22 cellular contexts compared by ENCODE assay signal in genomic region chr17:34156741-34157589, GRCh38.
DNase-seq lines count a peak whose midpoint lies in the region; ATAC-seq, FAIRE-seq and TF ChIP-seq lines count a peak whose summit lies in the region.
"Had no signal": no experiment of that assay in that cellular context is flagged by ENCODE, and none has a peak within 500 bp of the region (broad histone marks: within the 10 kb centered on the region; RNA-seq: fewer than 3 reads in every experiment).

No MANE protein-coding gene starts in this region.

- peak overlapping the region; percentile 73 for H3K4me2 ChIP-seq in astrocyte (ENCODE audit: low read length)

- no peak for TF ChIP-seq CTCF in astrocyte (IDR thresholded peaks at IDR 0.05; ENCODE audit: insufficient read depth, low read depth, low read length)

- H3K9me3 ChIP-seq in astrocyte (ENCODE audit: insufficient read depth, low read depth, low read length) (peaks cover 5% of the 10 kb centered on the region), iPS-18a (ENCODE audit: control insufficient read depth, low read depth, low read length) (no peaks in the 10 kb centered on the region)
- H3K9me3 ChIP-seq: left lung, sigmoid colon had no signal

- peaks cover 23% of the 10 kb centered on the region for H3K27me3 ChIP-seq in astrocyte (ENCODE audit: insufficient read depth, low read length)
- H3K27me3 ChIP-seq in iPS-18a (ENCODE audit: control insufficient read depth, insufficient read depth, low read length): peaks cover 32% of the 10 kb centered on the region

- H3K27ac ChIP-seq in astrocyte (ENCODE audit: low read depth, low read length) (no peak overlapping the region), iPS-18a (ENCODE audit: low read length) (peak overlapping the region; percentile 72)
- H3K27ac ChIP-seq: 22Rv1, left lung, sigmoid colon had no signal

- H2AFZ ChIP-seq in astrocyte (ENCODE audit: low read depth, low read length): peak overlapping the region; percentile 69

- H3K9ac ChIP-seq in astrocyte (ENCODE audit: low read length): no peak overlapping the region
- H3K9ac ChIP-seq in iPS-18a (ENCODE audit: low read length): peak overlapping the region; percentile 70

- peak overlapping the region; percentile 84 for H3K4me3 Mint-ChIP-seq in astrocyte (ENCODE audit: unreplicated experiment)
- H3K4me3 Mint-ChIP-seq: activated CD8-positive, alpha-beta T cell treated with anti-CD3 and anti-CD28 coated beads for 36 hours had no signal

- H4K20me1 ChIP-seq in astrocyte (ENCODE audit: insufficient read depth, low read length): no peaks in the 10 kb centered on the region

- H3K27me3 Mint-ChIP-seq in astrocyte (ENCODE audit: low read depth, unreplicated experiment): peaks cover 80% of the 10 kb centered on the region

- FAIRE-seq in astrocyte (lab: Jason Lieb, UNC): no peak
- FAIRE-seq: frontal cortex, K562 had no signal

- no peaks in the 10 kb centered on the region for H3K79me2 ChIP-seq in astrocyte (ENCODE audit: insufficient read depth, low read length)

- H3K4me1 Mint-ChIP-seq in astrocyte (ENCODE audit: low read depth, unreplicated experiment): peaks cover 11% of the 10 kb centered on the region

- H3K4me3 ChIP-seq in astrocyte (ENCODE audit: insufficient read depth, low read depth, low read length): peak overlapping the region; percentile 23
- H3K4me3 ChIP-seq in iPS-18a (ENCODE audit: low read length): peak overlapping the region; percentile 68
- H3K4me3 ChIP-seq: K562, left lung, sigmoid colon had no signal

- H3K9me3 Mint-ChIP-seq in astrocyte (ENCODE audit: unreplicated experiment): peaks cover 3% of the 10 kb centered on the region
- H3K9me3 Mint-ChIP-seq: activated CD8-positive, alpha-beta T cell treated with anti-CD3 and anti-CD28 coated beads for 36 hours; activated T-helper 2 cell treated with anti-CD3 and anti-CD28 coated beads, Interferon-gamma antibody, Interleukin-2, Interleukin-4, amounts not matched to agents 10 μg/mL and 5 μg/mL and 100 μg/mL, durations not matched to agents 14 hours and 24 hours and 36 hours had no signal

- peaks cover 2% of the 10 kb centered on the region for H3K36me3 Mint-ChIP-seq in astrocyte (ENCODE audit: low read depth, unreplicated experiment)
- H3K36me3 Mint-ChIP-seq: CD4-positive, CD25-positive, alpha-beta regulatory T cell had no signal

- DNase-seq in DMS 273 (lab: John Stamatoyannopoulos, UW; ENCODE audit: unreplicated experiment): peak; percentile 14
- no peak for DNase-seq in DMS 273 treated with DMSO at 0.1 percent for 48 hours (lab: John Stamatoyannopoulos, UW)
- DNase-seq in astrocyte (ENCODE audit: low read depth): no peak
- peak; percentile 79 for DNase-seq in retina
- DNase-seq in NCI-H146 treated with DMSO at 0.1 percent for 48 hours (lab: John Stamatoyannopoulos, UW; ENCODE audit: unreplicated experiment): no peak
- DNase-seq: activated CD8-positive, alpha-beta T cell treated with anti-CD3 and anti-CD28 coated beads for 36 hours; CD4-positive, CD25-positive, alpha-beta regulatory T cell; effector memory CD4-positive, alpha-beta T cell; GDM1; naive thymus-derived CD8-positive, alpha-beta T cell; NCI-H1694 treated with DMSO at 0.1 percent for 48 hours; Right ventricle myocardium superior; sigmoid colon; stimulated activated naive CD4-positive, alpha-beta T cell had no signal

- H3K36me3 ChIP-seq in astrocyte (ENCODE audit: insufficient read depth, low read length): no peaks in the 10 kb centered on the region
- H3K36me3 ChIP-seq in iPS-18a (ENCODE audit: control insufficient read depth, low read depth, low read length): no peaks in the 10 kb centered on the region
- H3K36me3 ChIP-seq: left lung, sigmoid colon had no signal

- H3K4me1 ChIP-seq in astrocyte (ENCODE audit: insufficient read depth, low read length): peaks cover 3% of the 10 kb centered on the region
- H3K4me1 ChIP-seq in iPS-18a (ENCODE audit: control insufficient read depth, low read depth, low read length): peaks cover 42% of the 10 kb centered on the region
- H3K4me1 ChIP-seq: left lung had no signal

- ATAC-seq in HG02970 (IDR thresholded peaks at IDR 0.05; ENCODE audit: low FRiP score, unreplicated experiment): no peak
- no peak for ATAC-seq in GM21381 (IDR thresholded peaks at IDR 0.05; ENCODE audit: unreplicated experiment)
- ATAC-seq: activated CD8-positive, alpha-beta T cell treated with anti-CD3 and anti-CD28 coated beads for 36 hours; K562; left lung; naive thymus-derived CD8-positive, alpha-beta T cell had no signal

- no peak overlapping the region for H3K27ac Mint-ChIP-seq in astrocyte (ENCODE audit: unreplicated experiment)
- H3K27ac Mint-ChIP-seq: activated CD8-positive, alpha-beta T cell treated with anti-CD3 and anti-CD28 coated beads for 36 hours; activated T-helper 2 cell treated with anti-CD3 and anti-CD28 coated beads, Interferon-gamma antibody, Interleukin-2, Interleukin-4, amounts not matched to agents 10 μg/mL and 5 μg/mL and 100 μg/mL, durations not matched to agents 14 hours and 24 hours and 36 hours; CD4-positive, CD25-positive, alpha-beta regulatory T cell; naive thymus-derived CD8-positive, alpha-beta T cell had no signal

Comparison
In these comparisons a context has a peak if more than half of its experiments do, and no peak if none do; other contexts are left out.
1. DNase-seq: peak in DMS 273 (single experiment) and retina (single experiment); none in DMS 273 treated with DMSO at 0.1 percent for 48 hours (single experiment), astrocyte (single experiment) and NCI-H146 treated with DMSO at 0.1 percent for 48 hours (single experiment).